Comparison of ENCODE assay signal across 8 cellular contexts in the genomic region with DNA sequence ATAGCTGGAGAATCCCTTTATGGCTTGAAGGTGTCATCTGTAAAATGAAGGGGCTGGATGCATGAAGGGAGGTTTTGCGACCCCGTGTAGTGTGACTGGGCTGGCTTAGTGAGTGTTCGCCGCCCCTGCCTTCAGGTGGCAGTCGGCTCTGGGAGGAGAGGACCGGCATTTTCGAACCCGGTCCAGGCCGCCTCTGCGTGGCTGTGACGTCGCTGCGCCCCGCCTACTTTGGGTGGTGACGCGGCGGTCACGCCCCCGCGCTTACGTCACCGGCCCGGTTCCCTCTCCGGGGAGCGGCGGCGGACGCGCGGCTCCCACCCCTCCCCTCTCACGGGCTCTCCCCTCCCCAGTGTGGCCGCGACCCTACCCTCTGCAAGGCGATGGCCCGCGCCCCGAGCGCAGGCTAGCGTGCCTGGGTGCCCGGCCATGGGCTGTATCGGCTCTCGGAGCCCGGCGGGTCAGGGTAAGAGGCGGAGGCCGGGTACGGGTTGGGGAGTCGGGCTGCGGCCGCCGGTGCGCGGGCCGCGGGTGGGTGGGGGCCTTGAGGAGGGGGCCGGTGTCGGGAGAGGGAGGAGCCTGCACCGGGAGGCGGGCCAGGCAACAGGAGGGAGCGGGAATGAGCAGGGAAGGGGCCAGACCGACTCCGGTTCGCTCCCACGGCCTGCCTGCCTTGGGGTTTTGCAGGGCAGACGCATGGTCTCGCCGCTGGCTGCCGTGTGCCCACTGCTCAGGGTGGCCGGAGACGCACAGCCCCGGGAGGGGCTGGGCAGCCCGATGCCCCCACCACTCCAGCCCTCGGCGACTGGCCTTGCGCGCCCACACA. TPM values are rescaled to one million over a fixed set of nuclear protein-coding genes. Genes with fewer than 3 reads are reported as not detected.
DNase-seq lines count a peak whose midpoint lies in the region; ATAC-seq, FAIRE-seq and TF ChIP-seq lines count a peak whose summit lies in the region.

No MANE protein-coding gene starts in this region.

- H3K27me3 ChIP-seq in bronchial epithelial cell (ENCODE audit: control insufficient read depth, insufficient read depth, low read length) = no peaks in the 10 kb centered on the region

- peak overlapping the region; percentile 85 for H3K27ac Mint-ChIP-seq in activated B cell treated with CpG ODN at 0.5 μM for 24 hours

- peaks cover 5% of the 10 kb centered on the region for H3K27me3 Mint-ChIP-seq in activated B cell treated with CpG ODN at 0.5 μM for 24 hours

- intact Hi-C loops in activated B cell treated with CpG ODN at 0.5 μM for 24 hours (cut with micrococcal nuclease) = loop anchor here (1.0 kb wide), 3 partner anchors 21 to 37 kb away; a partner anchor contains a TSS

- TF ChIP-seq POLR2A in GM12891 (IDR thresholded peaks at IDR 0.05; ENCODE audit: low read depth, low read length) = peak; percentile 90

- peaks cover 44% of the 10 kb centered on the region for H3K36me3 Mint-ChIP-seq in activated B cell treated with CpG ODN at 0.5 μM for 24 hours (ENCODE audit: low read depth)

- FAIRE-seq in GM12891 (lab: Jason Lieb, UNC) = peak; percentile 97
- no peak for FAIRE-seq in bronchial epithelial cell (lab: Jason Lieb, UNC)

- CTCF ChIA-PET in activated B cell treated with CpG ODN at 0.5 μM for 24 hours (lab: Charles Lee) = no interaction called here

- no peaks in the 10 kb centered on the region for H3K9me3 Mint-ChIP-seq in activated B cell treated with CpG ODN at 0.5 μM for 24 hours

- H3K4me3 ChIP-seq in bronchial epithelial cell (ENCODE audit: low read depth, low read length) = peak overlapping the region; percentile 75

- POLR2A ChIA-PET in activated B cell treated with CpG ODN at 0.5 μM for 24 hours (lab: Charles Lee) = interaction anchor here (0.9 kb wide), 1 partner anchor 36 kb away, joined by 3 read pairs; no protein-coding TSS in a partner anchor

- H3K4me1 Mint-ChIP-seq in activated B cell treated with CpG ODN at 0.5 μM for 24 hours = peaks cover 33% of the 10 kb centered on the region

- peaks cover 20% of the 10 kb centered on the region for H3K36me3 ChIP-seq in bronchial epithelial cell (ENCODE audit: control insufficient read depth, insufficient read depth, low read length)

- ATAC-seq in HG02840 (IDR thresholded peaks at IDR 0.05; ENCODE audit: low FRiP score, unreplicated experiment) = peak; percentile 61
- ATAC-seq in activated B cell treated with CpG ODN at 0.5 μM for 24 hours (ENCODE audit: low read depth) = peak; percentile 79

- DNase-seq in GM12891 (ENCODE audit: insufficient read length, low spot score) (peak; percentile 90), NCI-H2171 (lab: John Stamatoyannopoulos, UW) (peak; percentile 79), activated B cell treated with CpG ODN at 0.5 μM for 24 hours (peak; percentile 92), bronchial epithelial cell (ENCODE audit: low read depth) (peak; percentile 40), iris pigment epithelial cell (ENCODE audit: low read depth) (peak; percentile 75), NK-92 (lab: John Stamatoyannopoulos, UW; ENCODE audit: unreplicated experiment) (no peak)
- peak; percentile 77 to 84 for DNase-seq in stimulated activated CD4-positive, alpha-beta T cell treated with anti-CD3 and anti-CD28 coated beads, Interleukin-12 subunit alpha, Interleukin-12 subunit beta, amount 100 ng/mL, for 24 hours (ENCODE audit: low read depth in 2 of 2)

- TF ChIP-seq CTCF in activated B cell treated with CpG ODN at 0.5 μM for 24 hours (IDR thresholded peaks at IDR 0.05) = no peak
- TF ChIP-seq CTCF in bronchial epithelial cell (IDR thresholded peaks at IDR 0.05; ENCODE audit: insufficient read depth, low read length, severe bottlenecking) = no peak

- peak overlapping the region; percentile 84 for H3K4me3 Mint-ChIP-seq in activated B cell treated with CpG ODN at 0.5 μM for 24 hours

TF ChIP-seq in GM12891, 5 proteins besides CTCF, POLR2A, EP300 and RAD21:
- TF ChIP-seq PAX5 (IDR thresholded peaks at IDR 0.05; ENCODE audit: insufficient read depth, low read length, severe bottlenecking) (peak; percentile 73), POLR2AphosphoS5 (IDR thresholded peaks at IDR 0.05; ENCODE audit: low read depth, low read length) (peak; percentile 88; the same call in 1 of the 2 replicates), TAF1 (IDR thresholded peaks at IDR 0.05; ENCODE audit: low read depth, low read length) (0 out of 2 replicates have a peak, but pooled peaks have one; percentile 34), POU2F2 (IDR thresholded peaks at IDR 0.05; ENCODE audit: low read depth, low read length) (0 out of 2 replicates have a peak, but pooled peaks have one; percentile 21), SPI1 (IDR thresholded peaks at IDR 0.05; ENCODE audit: low read depth, low read length) (no peak)

RNA-seq across cellular contexts. Expression of a gene that starts 1.5 kb away (rescaled TPM):
- polyA plus RNA-seq in GM12891 (2012; ENCODE audit: low read depth, missing spikeins) = 2.1 TPM
- total RNA-seq in activated B cell treated with CpG ODN at 0.5 μM for 24 hours = 4.5 and 5.3 TPM in 2 replicates
- 18.2 and 25.5 TPM in 2 replicates for total RNA-seq in bronchial epithelial cell

RNA-seq across cellular contexts. Expression of a gene that starts 21.5 kb away (rescaled TPM):
- 158 TPM for polyA plus RNA-seq in GM12891 (2012; ENCODE audit: low read depth, missing spikeins)
- 292 and 319 TPM in 2 replicates for total RNA-seq in activated B cell treated with CpG ODN at 0.5 μM for 24 hours
- total RNA-seq in bronchial epithelial cell = 244 and 339 TPM in 2 replicates

RNA-seq across cellular contexts. Expression of a gene that starts 25.5 kb away (rescaled TPM):
- 0.73 TPM for polyA plus RNA-seq in GM12891 (2012; ENCODE audit: low read depth, missing spikeins)
- total RNA-seq in activated B cell treated with CpG ODN at 0.5 μM for 24 hours (3.4 and 3.5 TPM in 2 replicates), bronchial epithelial cell (2.0 and 2.1 TPM in 2 replicates)

RNA-seq across cellular contexts. Expression of a gene that starts 25.6 kb away (rescaled TPM):
- 93.5 TPM for polyA plus RNA-seq in GM12891 (2012; ENCODE audit: low read depth, missing spikeins)
- total RNA-seq in activated B cell treated with CpG ODN at 0.5 μM for 24 hours (49.3 and 60.5 TPM in 2 replicates), bronchial epithelial cell (48.4 and 112 TPM in 2 replicates)

RNA-seq across cellular contexts. Expression of a gene that starts 36.8 kb away (rescaled TPM):
- polyA plus RNA-seq in GM12891 (2012; ENCODE audit: low read depth, missing spikeins) = 152 TPM
- total RNA-seq in activated B cell treated with CpG ODN at 0.5 μM for 24 hours (206 and 210 TPM in 2 replicates), bronchial epithelial cell (507 and 526 TPM in 2 replicates)
